ENCODE assay signal across 8 cellular contexts in the genomic region with DNA sequence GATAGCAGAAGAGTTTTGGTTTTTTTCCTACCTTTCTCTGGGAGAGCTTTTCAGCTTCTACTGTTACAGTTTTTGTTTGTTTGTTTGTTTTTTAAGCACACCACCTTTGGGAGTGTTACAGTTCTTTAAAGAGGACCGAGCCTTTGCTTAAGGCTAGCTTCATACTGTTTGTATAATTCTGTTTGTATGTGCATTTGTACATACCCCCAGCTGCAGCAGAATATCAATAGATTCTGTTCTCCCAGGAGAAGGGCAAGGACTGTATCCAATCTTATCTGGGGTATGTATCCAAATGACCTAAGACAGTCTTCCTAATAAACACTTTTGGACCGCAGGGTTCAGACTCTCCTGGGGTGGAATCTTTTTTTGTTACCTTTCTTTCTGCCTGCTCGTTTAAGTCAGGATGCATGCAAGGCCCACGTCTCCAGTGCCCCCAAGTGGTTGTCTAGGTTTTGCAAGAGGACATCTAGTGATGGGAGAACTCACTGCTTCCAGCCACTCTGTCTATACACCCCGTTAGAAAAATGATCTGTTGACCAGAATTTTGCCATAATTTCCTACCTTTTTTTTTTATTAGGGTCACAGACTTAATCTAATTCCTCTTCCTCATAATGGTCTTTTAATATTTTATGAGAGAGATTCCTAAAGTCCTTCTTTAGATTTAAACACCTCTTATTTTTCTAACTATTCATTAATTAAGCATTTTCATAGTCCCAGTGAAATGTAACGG. TPM values are rescaled to one million over a fixed set of nuclear protein-coding genes. Genes with fewer than 3 reads are reported as not detected.
DNase-seq lines count a peak whose midpoint lies in the region; ATAC-seq and TF ChIP-seq lines count a peak whose summit lies in the region.

No MANE protein-coding gene starts in this region.

- TF ChIP-seq CTCF in fibroblast of pulmonary artery (IDR thresholded peaks at IDR 0.05; ENCODE audit: low read length, missing control alignments) (peak; percentile 98), uterus (IDR thresholded peaks at IDR 0.05) (peak; percentile 43 to 59 (median 48))

- no peak overlapping the region for H3K27ac ChIP-seq in uterus

- H3K4me3 ChIP-seq in fibroblast of pulmonary artery (replicated peaks; ENCODE audit: low read depth, low read length) (no peak overlapping the region), uterus (no peak overlapping the region)

- intact Hi-C loops in uterus (cut with DNase I; ENCODE audit: low total_unique reads), result no loop called here

- DNase-seq in COLO829 (ENCODE audit: low spot score) (peak; percentile 97), Kasumi-1 (lab: John Stamatoyannopoulos, UW) (peak; percentile 91 to 95), RPMI7951 (ENCODE audit: low read depth) (peak; percentile 72), fibroblast of pulmonary artery (ENCODE audit: low read depth) (peak; percentile 84), occipital lobe (lab: John Stamatoyannopoulos, UW) (peak; percentile 39), uterus (peak; percentile 41 to 54)
- peak; percentile 29 to 37 for DNase-seq in activated T-helper 1 cell treated with anti-CD3 and anti-CD28 coated beads, Interleukin-2, amount 50 U/mL, for 16 hours (ENCODE audit: low read depth in 1 of 2, low spot score in 1 of 2)

- ATAC-seq in GM21381 (IDR thresholded peaks at IDR 0.05; ENCODE audit: unreplicated experiment), result peak; percentile 66

- no peak for TF ChIP-seq POLR2A in uterus (IDR thresholded peaks at IDR 0.05)

- no peaks in the 10 kb centered on the region for H3K27me3 ChIP-seq in uterus

- no peaks in the 10 kb centered on the region for H3K4me1 ChIP-seq in uterus

- H3K9me3 ChIP-seq in uterus, result no peaks in the 10 kb centered on the region

- no peaks in the 10 kb centered on the region for H3K36me3 ChIP-seq in uterus

RNA-seq across cellular contexts. Expression of a gene that starts 23.9 kb away (rescaled TPM):
- total RNA-seq in RPMI7951 (2014; rRNA removed; shearing (Covaris generic)), result 7.2 and 8.7 TPM in 2 replicates
- total RNA-seq in occipital lobe, result 16.1 TPM
- total RNA-seq in uterus, result 10 to 100 TPM; 18.2 to 56.5 (median 40.4) TPM

Comparison
In these comparisons a context has a peak if more than half of its experiments do, and no peak if none do; other contexts are left out.
1. DNase-seq: peak in every context shown above with its lines; median percentile 97 in COLO829; 93 in Kasumi-1; 84 in fibroblast of pulmonary artery; 72 in RPMI7951; 48 in uterus; 39 in occipital lobe; 33 in activated T-helper 1 cell treated with anti-CD3 and anti-CD28 coated beads, Interleukin-2, amount 50 U/mL, for 16 hours.